11 cellular contexts compared by ENCODE assay signal in the genomic region with DNA sequence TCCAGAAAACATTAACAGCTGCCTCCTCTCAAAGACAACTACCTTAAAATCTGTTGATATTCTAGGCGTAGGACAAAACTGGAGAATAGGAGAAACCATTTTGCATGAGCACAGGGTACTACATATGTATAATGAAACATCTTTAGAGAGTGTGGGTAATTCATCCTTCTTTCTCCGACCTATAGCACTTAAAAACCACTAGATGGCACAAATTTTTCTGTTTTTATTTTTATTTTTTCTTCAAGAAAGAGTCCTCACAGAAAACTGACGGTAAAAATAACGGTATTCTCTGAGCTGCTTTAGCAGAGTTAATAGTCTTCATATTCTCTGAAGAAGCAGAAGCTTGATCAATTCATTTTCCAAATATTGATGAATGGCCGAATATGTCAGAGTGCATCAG. TPM values are rescaled to one million over a fixed set of nuclear protein-coding genes. Genes with fewer than 3 reads are reported as not detected.
DNase-seq lines count a peak whose midpoint lies in the region; ATAC-seq, FAIRE-seq and TF ChIP-seq lines count a peak whose summit lies in the region.
"Had no signal": no experiment of that assay in that cellular context is flagged by ENCODE, and none has a peak within 500 bp of the region (broad histone marks: within the 10 kb centered on the region; RNA-seq: fewer than 3 reads in every experiment).

No MANE protein-coding gene starts in this region.

- TF ChIP-seq CTCF in AG04449 (IDR thresholded peaks at IDR 0.05; ENCODE audit: insufficient read depth, low read length, missing control alignments) (peak; percentile 0), endothelial cell of umbilical vein (IDR thresholded peaks at IDR 0.05; ENCODE audit: extremely low read depth in 1 of 2, insufficient read depth in 1 of 2, low read depth in 1 of 2, low read length in 2 of 2) (peak in 1 of 2 donors; percentile 7)

- intact Hi-C loops in endothelial cell of umbilical vein (cut with micrococcal nuclease), result loop anchor here (1.0 kb wide), 1 partner anchor 33 kb away; no protein-coding TSS in a partner anchor

- DNase-seq in AG04449 (ENCODE audit: low read depth, low spot score), result no peak
- DNase-seq in NAMALWA (ENCODE audit: low spot score), result peak; percentile 40
- no peak for DNase-seq in endothelial cell of umbilical vein (ENCODE audit: low read depth, low spot score)
- DNase-seq in anterior cingulate cortex (lab: John Stamatoyannopoulos, UW), result no peak
- no peak for DNase-seq in NOMO-1 (lab: John Stamatoyannopoulos, UW; ENCODE audit: unreplicated experiment in 2 of 2)
- DNase-seq: activated B cell treated with CpG ODN at 0.5 μM for 24 hours; stimulated activated naive CD8-positive, alpha-beta T cell treated with anti-CD3 and anti-CD28 coated beads, Interleukin-15, amount 100 ng/mL, for 72 hours had no signal

- dilution Hi-C loops in endothelial cell of umbilical vein (cut with MboI; ENCODE audit: extremely low pct_ligation_motif_present, low sequenced_read_pairs), result no loop called here

- H3K4me1 ChIP-seq in endothelial cell of umbilical vein (ENCODE audit: control insufficient read depth, extremely low read depth, insufficient read depth, low read length), result no peaks in the 10 kb centered on the region

- H3K4me2 ChIP-seq in endothelial cell of umbilical vein (ENCODE audit: insufficient read depth, low read length), result no peak overlapping the region

- H3K27me3 ChIP-seq in endothelial cell of umbilical vein (ENCODE audit: control insufficient read depth in 2 of 2, insufficient read depth in 2 of 2, low read length in 2 of 2), result no peaks in the 10 kb centered on the region

- H2AFZ ChIP-seq in endothelial cell of umbilical vein (ENCODE audit: low read depth, low read length), result no peak overlapping the region

- no peak for TF ChIP-seq POLR2A in endothelial cell of umbilical vein (IDR thresholded peaks at IDR 0.05; ENCODE audit: low read depth, low read length)

- H4K20me1 ChIP-seq in endothelial cell of umbilical vein (replicated peaks; ENCODE audit: control insufficient read depth, extremely low read depth, insufficient read depth, low read length), result no peaks in the 10 kb centered on the region

- H3K79me2 ChIP-seq in endothelial cell of umbilical vein (ENCODE audit: control insufficient read depth, insufficient read depth, low read length), result no peaks in the 10 kb centered on the region

- no peak overlapping the region for H3K27ac ChIP-seq in endothelial cell of umbilical vein (ENCODE audit: insufficient read depth, low read depth, low read length)
- H3K27ac ChIP-seq: neutrophil had no signal

- no peaks in the 10 kb centered on the region for H3K9me3 ChIP-seq in endothelial cell of umbilical vein (replicated peaks; ENCODE audit: control insufficient read depth, insufficient read depth, low read length)
- H3K9me3 ChIP-seq: neutrophil had no signal

- H3K9me1 ChIP-seq in endothelial cell of umbilical vein (replicated peaks; ENCODE audit: control insufficient read depth, extremely low read depth, insufficient read depth, low read length), result no peaks in the 10 kb centered on the region

- no TSS peak for BruUV-seq in endothelial cell of umbilical vein (replicated peaks; lab: Mats Ljungman, UMichigan)

- CTCF ChIA-PET in AG04449 (lab: Yijun Ruan, JAX), result interaction anchor here (0.7 to 4.9 kb wide), 7 partner anchors 10 to 573 kb away, joined by 3 to 71 read pairs (median 8); no protein-coding TSS in a partner anchor
- CTCF ChIA-PET in endothelial cell of umbilical vein (lab: Charles Lee), result interaction anchor here (0.6 to 4.2 kb wide), 9 partner anchors 9 to 329 kb away, joined by 3 to 89 read pairs (median 3); no protein-coding TSS in a partner anchor

- FAIRE-seq in endothelial cell of umbilical vein (lab: Jason Lieb, UNC), result peak; percentile 46

- POLR2A ChIA-PET in AG04449 (lab: Yijun Ruan, JAX) (no interaction called here), endothelial cell of umbilical vein (lab: Charles Lee) (no interaction called here)

- H3K9ac ChIP-seq in endothelial cell of umbilical vein (replicated peaks; ENCODE audit: extremely low read depth, insufficient read depth, low read length), result no peak overlapping the region

- ATAC-seq in GM18873 (IDR thresholded peaks at IDR 0.05; ENCODE audit: low FRiP score, unreplicated experiment) (peak; percentile 52), HG02642 (IDR thresholded peaks at IDR 0.05; ENCODE audit: poor library complexity, unreplicated experiment) (no peak), GM21717 (IDR thresholded peaks at IDR 0.05; ENCODE audit: unreplicated experiment) (no peak)
- ATAC-seq: stimulated activated naive CD8-positive, alpha-beta T cell treated with anti-CD3 and anti-CD28 coated beads, Interleukin-15, amount 100 ng/mL, for 72 hours had no signal

- H3K4me3 ChIP-seq in AG04449 (ENCODE audit: low read depth, low read length) (no peak overlapping the region), endothelial cell of umbilical vein (replicated peaks in 1 of 3; ENCODE audit: insufficient read depth in 1 of 3, low read depth in 1 of 3, low read length in 3 of 3) (no peak overlapping the region)

- no peaks in the 10 kb centered on the region for H3K36me3 ChIP-seq in endothelial cell of umbilical vein (ENCODE audit: control insufficient read depth in 2 of 2, extremely low read depth in 1 of 2, insufficient read depth in 2 of 2, low read length in 2 of 2)
- H3K36me3 ChIP-seq: neutrophil had no signal

TF ChIP-seq in endothelial cell of umbilical vein, 7 proteins besides CTCF, POLR2A, EP300 and RAD21:
- no peak for TF ChIP-seq POLR2AphosphoS5 (IDR thresholded peaks at IDR 0.05; ENCODE audit: insufficient read depth, low read depth, low read length)
- no peak for TF ChIP-seq MAX (IDR thresholded peaks at IDR 0.05; ENCODE audit: insufficient read depth, insufficient read length)
- TF ChIP-seq FOS (IDR thresholded peaks at IDR 0.05; ENCODE audit: borderline replicate concordance, insufficient read depth, low read length), result no peak
- TF ChIP-seq EZH2 (IDR thresholded peaks at IDR 0.05; ENCODE audit: borderline replicate concordance, low read depth, low read length, severe bottlenecking), result no peak
- TF ChIP-seq MYC (IDR thresholded peaks at IDR 0.05; ENCODE audit: low read depth, low read length), result no peak
- TF ChIP-seq GATA2 (IDR thresholded peaks at IDR 0.05; ENCODE audit: insufficient read depth, insufficient read length, low read depth, low read length), result no peak
- no peak for TF ChIP-seq JUN (IDR thresholded peaks at IDR 0.05; ENCODE audit: borderline replicate concordance, insufficient read depth, insufficient read length, low read depth)

RNA-seq across cellular contexts. Expression of gene SMIM31, which starts 14.6 kb away (rescaled TPM):
- not detected in 2 replicates for total RNA-seq in endothelial cell of umbilical vein
- polyA plus RNA-seq in endothelial cell of umbilical vein, result not detected in 2 replicates
- not detected in 2 replicates for polyA plus RNA-seq in endothelial cell of umbilical vein (2011; cell fraction: cytosol; rRNA removed)
- polyA plus RNA-seq in endothelial cell of umbilical vein (2011; cell fraction: nucleus; rRNA removed), result not detected in 2 replicates
- polyA plus RNA-seq in endothelial cell of umbilical vein (2012), result not detected in 2 replicates
- polyA minus RNA-seq in endothelial cell of umbilical vein, result not detected in 2 replicates
- not detected for polyA minus RNA-seq in endothelial cell of umbilical vein (2011; cell fraction: cytosol; rRNA and poly(A)+ RNA removed)
- not detected in 2 replicates for polyA minus RNA-seq in endothelial cell of umbilical vein (2011; cell fraction: nucleus; rRNA and poly(A)+ RNA removed)
- total RNA-seq: activated B cell treated with CpG ODN at 0.5 μM for 24 hours had no signal
